11 cellular contexts compared by ENCODE assay signal in genomic region chr21:31218830-31219608, GRCh38.
A peak's percentile ranks its signal among the peaks of the same experiment; 100 is the strongest.
DNase-seq lines count a peak whose midpoint lies in the region; ATAC-seq and TF ChIP-seq lines count a peak whose summit lies in the region.
"Had no signal": no experiment of that assay in that cellular context is flagged by ENCODE, and none has a peak within 500 bp of the region (broad histone marks: within the 10 kb centered on the region; RNA-seq: fewer than 3 reads in every experiment).

No MANE protein-coding gene starts in this region.

- intact Hi-C loops in activated CD4-positive, alpha-beta T cell treated with anti-CD3 and anti-CD28 coated beads, Interleukin-2, amount 10 ng/mL, durations not matched to agents 24 days and 14 days (cut with micrococcal nuclease) = loop anchor here (2.0 kb wide), 1 partner anchor 20 kb away; no protein-coding TSS in a partner anchor
- intact Hi-C loops in tibial artery (cut with DNase I; ENCODE audit: low total_unique reads) = no loop called here

- peaks cover 59% of the 10 kb centered on the region for H3K36me3 Mint-ChIP-seq in activated CD4-positive, alpha-beta T cell treated with anti-CD3 and anti-CD28 coated beads, Interleukin-2, amount 10 ng/mL, durations not matched to agents 24 days and 14 days (ENCODE audit: low read depth)
- H3K36me3 Mint-ChIP-seq in T-helper 2 cell treated with Interferon-gamma antibody and Interleukin-4, amounts not matched to agents 5 μg/mL and 100 μg/mL, for 36 hours (ENCODE audit: low read depth) = no peaks in the 10 kb centered on the region
- H3K36me3 Mint-ChIP-seq: IgD-negative memory B cell had no signal

- H3K4me3 Mint-ChIP-seq in activated CD4-positive, alpha-beta T cell treated with anti-CD3 and anti-CD28 coated beads, Interleukin-2, amount 10 ng/mL, durations not matched to agents 24 days and 14 days = peak overlapping the region; percentile 51
- H3K4me3 Mint-ChIP-seq in T-helper 2 cell treated with Interferon-gamma antibody and Interleukin-4, amounts not matched to agents 5 μg/mL and 100 μg/mL, for 36 hours = no peak overlapping the region
- H3K4me3 Mint-ChIP-seq: activated T-cell treated with anti-CD3 and anti-CD28 coated beads, Interleukin-2, amount 50 U/mL, for 24 hours had no signal

- no peaks in the 10 kb centered on the region for H3K27me3 Mint-ChIP-seq in activated CD4-positive, alpha-beta T cell treated with anti-CD3 and anti-CD28 coated beads, Interleukin-2, amount 10 ng/mL, durations not matched to agents 24 days and 14 days
- H3K27me3 Mint-ChIP-seq in T-helper 2 cell treated with Interferon-gamma antibody and Interleukin-4, amounts not matched to agents 5 μg/mL and 100 μg/mL, for 36 hours (ENCODE audit: low read depth) = no peaks in the 10 kb centered on the region
- H3K27me3 Mint-ChIP-seq: activated T-cell treated with anti-CD3 and anti-CD28 coated beads, Interleukin-2, amount 50 U/mL, for 24 hours; IgD-negative memory B cell had no signal

- H3K27ac ChIP-seq in tibial artery = no peak overlapping the region

- peak overlapping the region; percentile 46 for H3K27ac Mint-ChIP-seq in activated CD4-positive, alpha-beta T cell treated with anti-CD3 and anti-CD28 coated beads, Interleukin-2, amount 10 ng/mL, durations not matched to agents 24 days and 14 days
- no peak overlapping the region for H3K27ac Mint-ChIP-seq in T-helper 2 cell treated with Interferon-gamma antibody and Interleukin-4, amounts not matched to agents 5 μg/mL and 100 μg/mL, for 36 hours
- H3K27ac Mint-ChIP-seq: activated T-cell treated with anti-CD3 and anti-CD28 coated beads, Interleukin-2, amount 50 U/mL, for 24 hours; IgD-negative memory B cell had no signal

- no peaks in the 10 kb centered on the region for H3K27me3 ChIP-seq in tibial artery

- ATAC-seq in GM19035 (IDR thresholded peaks at IDR 0.05; ENCODE audit: unreplicated experiment) = no peak

- no peak overlapping the region for H3K4me3 ChIP-seq in cardiac fibroblast (replicated peaks in 1 of 2; ENCODE audit: low read depth in 2 of 2, low read length in 2 of 2)
- H3K4me3 ChIP-seq in tibial artery = no peak overlapping the region

- no peaks in the 10 kb centered on the region for H3K36me3 ChIP-seq in tibial artery

- H3K4me1 Mint-ChIP-seq in activated CD4-positive, alpha-beta T cell treated with anti-CD3 and anti-CD28 coated beads, Interleukin-2, amount 10 ng/mL, durations not matched to agents 24 days and 14 days = peaks cover 17% of the 10 kb centered on the region
- peaks cover 4% of the 10 kb centered on the region for H3K4me1 Mint-ChIP-seq in T-helper 2 cell treated with Interferon-gamma antibody and Interleukin-4, amounts not matched to agents 5 μg/mL and 100 μg/mL, for 36 hours (ENCODE audit: low read depth)
- H3K4me1 Mint-ChIP-seq: IgD-negative memory B cell had no signal

- H3K4me1 ChIP-seq in tibial artery = no peaks in the 10 kb centered on the region

- H3K9me3 ChIP-seq in tibial artery = no peaks in the 10 kb centered on the region

- DNase-seq in activated CD4-positive, alpha-beta T cell treated with anti-CD3 and anti-CD28 coated beads, Interleukin-2, amount 10 ng/mL, durations not matched to agents 24 days and 14 days = no peak
- DNase-seq in activated CD4-positive, alpha-beta T cell treated with anti-CD3 and anti-CD28 coated beads, Interleukin-2, amount 50 U/mL, for 4 hours = no peak
- DNase-seq in cardiac fibroblast (ENCODE audit: low read depth in 2 of 2) (peak; percentile 55 to 64), left kidney (ENCODE audit: low read depth, low spot score) (peak; percentile 93), tibial artery (peak; percentile 52 to 64)
- DNase-seq in central memory CD4-positive, alpha-beta T cell = no peak
- DNase-seq in T-helper 2 cell treated with Interferon-gamma antibody and Interleukin-4, amounts not matched to agents 5 μg/mL and 100 μg/mL, for 36 hours (ENCODE audit: low spot score) = no peak
- DNase-seq: activated T-cell treated with anti-CD3 and anti-CD28 coated beads, Interleukin-2, amount 50 U/mL, for 24 hours; stimulated activated CD8-positive, alpha-beta memory T cell treated with anti-CD3 and anti-CD28 coated beads, Interleukin-4, amount 100 ng/mL, for 48 hours had no signal

- no peak for TF ChIP-seq CTCF in cardiac fibroblast (IDR thresholded peaks at IDR 0.05; ENCODE audit: low read depth, low read length)
- TF ChIP-seq CTCF in tibial artery (IDR thresholded peaks at IDR 0.05) = no peak

- no peaks in the 10 kb centered on the region for H3K9me3 Mint-ChIP-seq in activated CD4-positive, alpha-beta T cell treated with anti-CD3 and anti-CD28 coated beads, Interleukin-2, amount 10 ng/mL, durations not matched to agents 24 days and 14 days
- H3K9me3 Mint-ChIP-seq in T-helper 2 cell treated with Interferon-gamma antibody and Interleukin-4, amounts not matched to agents 5 μg/mL and 100 μg/mL, for 36 hours = no peaks in the 10 kb centered on the region
- H3K9me3 Mint-ChIP-seq: activated T-cell treated with anti-CD3 and anti-CD28 coated beads, Interleukin-2, amount 50 U/mL, for 24 hours; IgD-negative memory B cell had no signal

Comparison
In these comparisons a context has a peak if more than half of its experiments do, and no peak if none do; other contexts are left out.
1. DNase-seq: peak in cardiac fibroblast (2 of 2), left kidney (single experiment) and tibial artery (2 of 2); none in activated CD4-positive, alpha-beta T cell treated with anti-CD3 and anti-CD28 coated beads, Interleukin-2, amount 10 ng/mL, durations not matched to agents 24 days and 14 days (single experiment), activated CD4-positive, alpha-beta T cell treated with anti-CD3 and anti-CD28 coated beads, Interleukin-2, amount 50 U/mL, for 4 hours (0 of 2), central memory CD4-positive, alpha-beta T cell (single experiment) and T-helper 2 cell treated with Interferon-gamma antibody and Interleukin-4, amounts not matched to agents 5 μg/mL and 100 μg/mL, for 36 hours (single experiment).